Comparison of ENCODE assay signal across 19 cellular contexts in the genomic region with DNA sequence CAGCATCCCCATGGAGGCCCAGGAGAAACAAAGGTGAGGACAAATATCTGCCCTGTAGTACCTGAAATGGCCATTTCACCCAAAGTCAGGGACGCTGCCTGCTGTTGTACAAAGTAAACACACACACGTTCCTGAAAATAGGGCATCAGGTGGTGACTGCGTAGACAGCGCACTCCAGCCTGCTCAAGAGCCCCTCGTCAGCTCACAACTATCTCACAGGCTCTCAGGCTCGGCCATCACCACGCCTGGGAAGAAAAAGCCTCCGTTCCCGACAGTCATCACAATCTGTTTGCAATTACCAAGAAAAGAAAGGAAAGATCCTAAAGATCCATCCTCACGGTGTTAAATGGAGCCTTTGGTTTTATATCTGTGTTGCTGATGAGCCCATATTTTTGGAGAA.
A peak's percentile ranks its signal among the peaks of the same experiment; 100 is the strongest.
DNase-seq lines count a peak whose midpoint lies in the region; ATAC-seq and TF ChIP-seq lines count a peak whose summit lies in the region.
"Had no signal": no experiment of that assay in that cellular context is flagged by ENCODE, and none has a peak within 500 bp of the region (broad histone marks: within the 10 kb centered on the region; RNA-seq: fewer than 3 reads in every experiment).

No MANE protein-coding gene starts in this region.

- DNase-seq in HFFc6 (no peak), esophagus muscularis mucosa (ENCODE audit: extremely low spot score) (no peak), tibial nerve (ENCODE audit: low spot score in 2 of 2) (no peak), right cardiac atrium (no peak)
- DNase-seq: activated naive CD4-positive, alpha-beta T cell treated with anti-CD3 and anti-CD28 coated beads for 36 hours; activated T-cell treated with anti-CD3 and anti-CD28 coated beads, Interleukin-2, amount 50 U/mL, for 72 hours; CD8-positive, alpha-beta memory T cell; central memory CD4-positive, alpha-beta T cell; foreskin melanocyte; Kasumi-1; NCI-H2029; stimulated activated CD4-positive, alpha-beta T cell treated with anti-CD3 and anti-CD28 coated beads, Interleukin-12 subunit alpha, Interleukin-12 subunit beta, amount 100 ng/mL, for 4 hours; stimulated activated CD4-positive, alpha-beta T cell treated with anti-CD3 and anti-CD28 coated beads, Interleukin-4, amount 100 ng/mL, for 4 hours; T-helper 1 cell had no signal

- no peak for ATAC-seq in HG02623 (IDR thresholded peaks at IDR 0.05; ENCODE audit: unreplicated experiment)
- ATAC-seq in HG02885 (IDR thresholded peaks at IDR 0.05; ENCODE audit: poor library complexity, unreplicated experiment), result no peak
- ATAC-seq in right cardiac atrium, result no peak
- ATAC-seq: activated T-cell treated with anti-CD3 and anti-CD28 coated beads, Interleukin-2, amount 50 U/mL, for 72 hours had no signal

- H3K27ac ChIP-seq in esophagus muscularis mucosa (replicated peaks in 1 of 4), result peak overlapping the region in 3 of 4 donors; percentile 71 to 83 (median 83)
- peak overlapping the region in 3 of 4 donors; percentile 58 to 94 (median 63) for H3K27ac ChIP-seq in tibial nerve
- H3K27ac ChIP-seq in right cardiac atrium (ENCODE audit: low read length), result no peak overlapping the region
- H3K27ac ChIP-seq: SJSA1 had no signal

- TF ChIP-seq EP300 in esophagus muscularis mucosa (IDR thresholded peaks at IDR 0.05), result no peak
- no peak for TF ChIP-seq EP300 in tibial nerve (IDR thresholded peaks at IDR 0.05)

- intact Hi-C loops in esophagus muscularis mucosa (cut with DNase I), result no loop called here
- intact Hi-C loops in right cardiac atrium (cut with DNase I), result no loop called here

- no peak overlapping the region for H3K27ac Mint-ChIP-seq in HFFc6
- peak overlapping the region; percentile 65 to 85 (median 75) for H3K27ac Mint-ChIP-seq in nephron
- H3K27ac Mint-ChIP-seq: activated naive CD4-positive, alpha-beta T cell treated with anti-CD3 and anti-CD28 coated beads for 36 hours; activated T-cell treated with anti-CD3 and anti-CD28 coated beads, Interleukin-2, amount 50 U/mL, for 72 hours; CD8-positive, alpha-beta memory T cell; stimulated activated naive CD8-positive, alpha-beta T cell treated with anti-CD3 and anti-CD28 coated beads, Interleukin-15, Interleukin-2, amounts not matched to agents 100 ng/mL and 50 ng/mL, for 24 hours had no signal

- H3K4me1 ChIP-seq in esophagus muscularis mucosa, result peaks cover 0 to 35% (median 24%) of the 10 kb centered on the region in 4 donors
- peaks cover 0 to 42% (median 12%) of the 10 kb centered on the region in 4 donors for H3K4me1 ChIP-seq in tibial nerve
- no peaks in the 10 kb centered on the region for H3K4me1 ChIP-seq in right cardiac atrium (ENCODE audit: control insufficient read depth, insufficient read depth, low read length)
- H3K4me1 ChIP-seq: SJSA1 had no signal

- 93% methylated on average over 10 of the region's 10 CpGs for WGBS in esophagus muscularis mucosa
- 79 to 84% methylated on average over 10 of the region's 10 CpGs for WGBS in tibial nerve, 2 donors
- WGBS in right cardiac atrium, result 78% methylated on average over 10 of the region's 10 CpGs

- no peak overlapping the region for H3K4me3 ChIP-seq in esophagus muscularis mucosa
- H3K4me3 ChIP-seq in tibial nerve, result no peak overlapping the region
- no peak overlapping the region for H3K4me3 ChIP-seq in right cardiac atrium (ENCODE audit: low read length)
- H3K4me3 ChIP-seq: SJSA1 had no signal

- TF ChIP-seq POLR2A in esophagus muscularis mucosa (IDR thresholded peaks at IDR 0.05; ENCODE audit: low read depth) (no peak), tibial nerve (IDR thresholded peaks at IDR 0.05) (no peak)

- H3K9me3 Mint-ChIP-seq in HFFc6, result no peaks in the 10 kb centered on the region
- H3K9me3 Mint-ChIP-seq in nephron, result no peaks in the 10 kb centered on the region
- H3K9me3 Mint-ChIP-seq: activated naive CD4-positive, alpha-beta T cell treated with anti-CD3 and anti-CD28 coated beads for 36 hours; activated T-cell treated with anti-CD3 and anti-CD28 coated beads, Interleukin-2, amount 50 U/mL, for 72 hours; CD8-positive, alpha-beta memory T cell; stimulated activated naive CD8-positive, alpha-beta T cell treated with anti-CD3 and anti-CD28 coated beads, Interleukin-15, Interleukin-2, amounts not matched to agents 100 ng/mL and 50 ng/mL, for 24 hours had no signal

- H3K4me1 Mint-ChIP-seq in HFFc6 (ENCODE audit: low read depth) (peaks cover 17% of the 10 kb centered on the region), nephron (peaks cover 58% of the 10 kb centered on the region)
- H3K4me1 Mint-ChIP-seq: CD8-positive, alpha-beta memory T cell had no signal

- H3K27me3 ChIP-seq in esophagus muscularis mucosa (no peaks in the 10 kb centered on the region), tibial nerve (no peaks in the 10 kb centered on the region), right cardiac atrium (ENCODE audit: control insufficient read depth, insufficient read depth) (no peaks in the 10 kb centered on the region)
- H3K27me3 ChIP-seq: SJSA1 had no signal

- H3K36me3 Mint-ChIP-seq in HFFc6 (ENCODE audit: low read depth) (no peaks in the 10 kb centered on the region), nephron (ENCODE audit: low read depth) (no peaks in the 10 kb centered on the region)
- H3K36me3 Mint-ChIP-seq: CD8-positive, alpha-beta memory T cell had no signal

- no peaks in the 10 kb centered on the region for H3K36me3 ChIP-seq in esophagus muscularis mucosa
- no peaks in the 10 kb centered on the region for H3K36me3 ChIP-seq in tibial nerve
- H3K36me3 ChIP-seq: SJSA1 had no signal

- H3K9me3 ChIP-seq in esophagus muscularis mucosa (no peaks in the 10 kb centered on the region), tibial nerve (no peaks in the 10 kb centered on the region), right cardiac atrium (ENCODE audit: control insufficient read depth, low read length) (no peaks in the 10 kb centered on the region)
- H3K9me3 ChIP-seq: SJSA1 had no signal

- TF ChIP-seq CTCF in HFFc6 (IDR thresholded peaks at IDR 0.05), result peak; percentile 21; the same call in 1 of the 2 replicates
- no peak for TF ChIP-seq CTCF in esophagus muscularis mucosa (IDR thresholded peaks at IDR 0.05)
- TF ChIP-seq CTCF in nephron (IDR thresholded peaks at IDR 0.05; ENCODE audit: unreplicated experiment in 3 of 3), result no peak
- no peak for TF ChIP-seq CTCF in tibial nerve (IDR thresholded peaks at IDR 0.05)

- peaks cover 15% of the 10 kb centered on the region for H3K27me3 Mint-ChIP-seq in HFFc6 (ENCODE audit: insufficient read depth)
- H3K27me3 Mint-ChIP-seq in nephron (ENCODE audit: low read depth), result peaks cover 2% of the 10 kb centered on the region

- peak overlapping the region; percentile 4; the same call in 1 of the 2 replicates for H3K4me3 Mint-ChIP-seq in HFFc6
- peak overlapping the region in 1 of 3 experiments; percentile 12 for H3K4me3 Mint-ChIP-seq in nephron
- H3K4me3 Mint-ChIP-seq: activated naive CD4-positive, alpha-beta T cell treated with anti-CD3 and anti-CD28 coated beads for 36 hours; activated T-cell treated with anti-CD3 and anti-CD28 coated beads, Interleukin-2, amount 50 U/mL, for 72 hours; CD8-positive, alpha-beta memory T cell; stimulated activated naive CD8-positive, alpha-beta T cell treated with anti-CD3 and anti-CD28 coated beads, Interleukin-15, Interleukin-2, amounts not matched to agents 100 ng/mL and 50 ng/mL, for 24 hours had no signal
